In genomic region chr11:104366321-104366734, GRCh38 we compare ENCODE assay signal across 24 cellular contexts.
"Had no signal": no experiment of that assay in that cellular context is flagged by ENCODE, and none has a peak within 500 bp of the region (broad histone marks: within the 10 kb centered on the region; RNA-seq: fewer than 3 reads in every experiment).

No MANE protein-coding gene starts in this region.

- H3K4me1 ChIP-seq: body of pancreas, Peyer's patch had no signal

- DNase-seq: activated CD4-positive, alpha-beta memory T cell treated with anti-CD3 and anti-CD28 coated beads for 36 hours; activated CD4-positive, alpha-beta T cell treated with anti-CD3 and anti-CD28 coated beads, Interleukin-2, amount 10 ng/mL, durations not matched to agents 7 days and 5 days; activated CD4-positive, CD25-positive, alpha-beta regulatory T cell; activated naive CD8-positive, alpha-beta T cell treated with anti-CD3 and anti-CD28 coated beads, Interleukin-2, amount 50 U/mL, for 24 hours; activated T-cell treated with anti-CD3 and anti-CD28 coated beads for 4 hours; activated T-cell treated with anti-CD3 and anti-CD28 coated beads, Interleukin-2, amount 50 U/mL, for 48 hours; amniotic stem cell; central memory CD4-positive, alpha-beta T cell; Karpas-422; MM.1S; NCI-H1105; NCI-H1436; NCI-H187 treated with DMSO at 0.1 percent for 48 hours; NCI-H2081 treated with DMSO at 0.1 percent for 48 hours; NCI-H446; NCI-H524; Peyer's patch; SHP77 had no signal

- H3K9me3 ChIP-seq: ascending aorta, body of pancreas, Peyer's patch had no signal

- H3K4me3 ChIP-seq: ascending aorta, body of pancreas, Peyer's patch had no signal

- H3K27me3 ChIP-seq: ascending aorta, body of pancreas, Peyer's patch had no signal

- H3K27ac ChIP-seq: ascending aorta, body of pancreas, Peyer's patch, RWPE1, VCaP had no signal

- H3K36me3 ChIP-seq: ascending aorta, Peyer's patch had no signal

- ATAC-seq: activated naive CD4-positive, alpha-beta T cell treated with anti-CD3 and anti-CD28 coated beads, Interleukin-2, amount 50 U/mL, for 72 hours; activated naive CD8-positive, alpha-beta T cell treated with anti-CD3 and anti-CD28 coated beads, Interleukin-2, amount 50 U/mL, for 24 hours; activated T-helper 17 cell treated with anti-CD3 and anti-CD28 coated beads, Interleukin-2, amount 50 U/mL, for 72 hours; body of pancreas had no signal
